29 cellular contexts compared by ENCODE assay signal in genomic region chr22:44317886-44318637, GRCh38. TPM values are rescaled to one million over a fixed set of nuclear protein-coding genes. Genes with fewer than 3 reads are reported as not detected.
"Had no signal": no experiment of that assay in that cellular context is flagged by ENCODE, and none has a peak within 500 bp of the region (broad histone marks: within the 10 kb centered on the region; RNA-seq: fewer than 3 reads in every experiment).

No MANE protein-coding gene starts in this region.

- H3K27ac ChIP-seq: ascending aorta, brain microvascular endothelial cell, coronary artery, gastrocnemius medialis, vagina had no signal

- H3K36me3 Mint-ChIP-seq: activated naive CD4-positive, alpha-beta T cell treated with anti-CD3 and anti-CD28 coated beads, Interleukin-2, amount 10 ng/mL, durations not matched to agents 7 days and 5 days; activated naive CD8-positive, alpha-beta T cell treated with anti-CD3 and anti-CD28 coated beads, Interleukin-2, amount 10 ng/mL, durations not matched to agents 7 days and 5 days; naive thymus-derived CD4-positive, alpha-beta T cell; stimulated activated memory B cell treated with anti-CD40 and anti-IgM and Interleukin-4, amounts not matched to agents 10 μg/mL and 1 μg/mL and 100 μg/mL, for 72 hours; type B pancreatic cell had no signal

- H3K4me2 ChIP-seq: smooth muscle cell had no signal

- H3K4me3 ChIP-seq: ascending aorta, coronary artery, dorsolateral prefrontal cortex, gastrocnemius medialis, smooth muscle cell, vagina had no signal

- H3K27me3 ChIP-seq: ascending aorta, brain microvascular endothelial cell, dorsolateral prefrontal cortex, vagina had no signal

- ATAC-seq: gastrocnemius medialis; naive thymus-derived CD4-positive, alpha-beta T cell; sciatic nerve; stimulated activated naive CD8-positive, alpha-beta T cell treated with anti-CD3 and anti-CD28 coated beads, Interleukin-15, amount 100 ng/mL, for 72 hours had no signal

- H3K4me1 ChIP-seq: ascending aorta, gastrocnemius medialis had no signal

- DNase-seq: activated CD4-positive, alpha-beta T cell treated with anti-CD3 and anti-CD28 coated beads for 4 hours; activated CD4-positive, alpha-beta T cell treated with anti-CD3 and anti-CD28 coated beads, Interleukin-2, amount 50 U/mL, for 48 hours; activated CD8-positive, alpha-beta memory T cell treated with anti-CD3 and anti-CD28 coated beads for 24 hours; activated effector memory CD4-positive, alpha-beta T cell treated with anti-CD3 and anti-CD28 coated beads, Interleukin-2, amount 50 U/mL, for 16 hours; activated naive CD4-positive, alpha-beta T cell treated with anti-CD3 and anti-CD28 coated beads, Interleukin-2, amount 10 ng/mL, durations not matched to agents 7 days and 5 days; activated naive CD8-positive, alpha-beta T cell treated with anti-CD3 and anti-CD28 coated beads, Interleukin-2, amount 10 ng/mL, durations not matched to agents 7 days and 5 days; brain microvascular endothelial cell; dorsolateral prefrontal cortex; effector memory CD4-positive, alpha-beta T cell; gastrocnemius medialis; glutamatergic neuron; midbrain; naive thymus-derived CD4-positive, alpha-beta T cell; stimulated activated CD4-positive, alpha-beta T cell treated with anti-CD3 and anti-CD28 coated beads, Interleukin-1b, Interleukin-23, amount 100 ng/mL, for 48 hours; stimulated activated CD4-positive, alpha-beta T cell treated with anti-CD3 and anti-CD28 coated beads, Interleukin-4, amount 100 ng/mL, for 4 hours; stimulated activated CD8-positive, alpha-beta memory T cell treated with anti-CD3 and anti-CD28 coated beads, Interleukin-4, amount 100 ng/mL, for 48 hours; stimulated activated naive CD8-positive, alpha-beta T cell treated with anti-CD3 and anti-CD28 coated beads, Interleukin-15, amount 100 ng/mL, for 72 hours; substantia nigra had no signal

- H3K4me1 Mint-ChIP-seq: stimulated activated memory B cell treated with anti-CD40 and anti-IgM and Interleukin-4, amounts not matched to agents 10 μg/mL and 1 μg/mL and 100 μg/mL, for 72 hours had no signal

- H3K27ac Mint-ChIP-seq: activated naive CD4-positive, alpha-beta T cell treated with anti-CD3 and anti-CD28 coated beads, Interleukin-2, amount 10 ng/mL, durations not matched to agents 7 days and 5 days; activated naive CD8-positive, alpha-beta T cell treated with anti-CD3 and anti-CD28 coated beads, Interleukin-2, amount 10 ng/mL, durations not matched to agents 7 days and 5 days; activated T-helper 1 cell treated with anti-CD3 and anti-CD28 coated beads, Interleukin-12 subunit alpha, Interleukin-12 subunit beta, Interleukin-2, Interleukin-4 antibody, amounts not matched to agents 30 ng/mL and 10 ng/mL and 1 ng/mL, durations not matched to agents 14 hours and 24 hours and 36 hours; naive thymus-derived CD4-positive, alpha-beta T cell; stimulated activated memory B cell treated with anti-CD40 and anti-IgM and Interleukin-4, amounts not matched to agents 10 μg/mL and 1 μg/mL and 100 μg/mL, for 72 hours; stimulated activated naive CD8-positive, alpha-beta T cell treated with anti-CD3 and anti-CD28 coated beads, Interleukin-15, amount 100 ng/mL, for 72 hours; type B pancreatic cell had no signal

- FAIRE-seq: islet of Langerhans had no signal

- H3K36me3 ChIP-seq: ascending aorta, brain microvascular endothelial cell, gastrocnemius medialis, vagina had no signal

- H3K9me3 ChIP-seq: ascending aorta, gastrocnemius medialis, vagina had no signal

- H3K9me3 Mint-ChIP-seq: activated naive CD4-positive, alpha-beta T cell treated with anti-CD3 and anti-CD28 coated beads, Interleukin-2, amount 10 ng/mL, durations not matched to agents 7 days and 5 days; activated naive CD8-positive, alpha-beta T cell treated with anti-CD3 and anti-CD28 coated beads, Interleukin-2, amount 10 ng/mL, durations not matched to agents 7 days and 5 days; activated T-helper 1 cell treated with anti-CD3 and anti-CD28 coated beads, Interleukin-12 subunit alpha, Interleukin-12 subunit beta, Interleukin-2, Interleukin-4 antibody, amounts not matched to agents 30 ng/mL and 10 ng/mL and 1 ng/mL, durations not matched to agents 14 hours and 24 hours and 36 hours; stimulated activated naive CD8-positive, alpha-beta T cell treated with anti-CD3 and anti-CD28 coated beads, Interleukin-15, amount 100 ng/mL, for 72 hours; type B pancreatic cell had no signal

- H3K4me3 Mint-ChIP-seq: activated naive CD4-positive, alpha-beta T cell treated with anti-CD3 and anti-CD28 coated beads, Interleukin-2, amount 10 ng/mL, durations not matched to agents 7 days and 5 days; activated naive CD8-positive, alpha-beta T cell treated with anti-CD3 and anti-CD28 coated beads, Interleukin-2, amount 10 ng/mL, durations not matched to agents 7 days and 5 days; activated T-helper 1 cell treated with anti-CD3 and anti-CD28 coated beads, Interleukin-12 subunit alpha, Interleukin-12 subunit beta, Interleukin-2, Interleukin-4 antibody, amounts not matched to agents 30 ng/mL and 10 ng/mL and 1 ng/mL, durations not matched to agents 14 hours and 24 hours and 36 hours; naive thymus-derived CD4-positive, alpha-beta T cell; stimulated activated memory B cell treated with anti-CD40 and anti-IgM and Interleukin-4, amounts not matched to agents 10 μg/mL and 1 μg/mL and 100 μg/mL, for 72 hours; stimulated activated naive CD8-positive, alpha-beta T cell treated with anti-CD3 and anti-CD28 coated beads, Interleukin-15, amount 100 ng/mL, for 72 hours; type B pancreatic cell had no signal

- H3K27me3 Mint-ChIP-seq: stimulated activated naive CD8-positive, alpha-beta T cell treated with anti-CD3 and anti-CD28 coated beads, Interleukin-15, amount 100 ng/mL, for 72 hours had no signal

RNA-seq across cellular contexts. Expression of gene SHISAL1, which starts 5.3 kb away (rescaled TPM):
- total RNA-seq: activated naive CD8-positive, alpha-beta T cell treated with anti-CD3 and anti-CD28 coated beads, Interleukin-2, amount 10 ng/mL, durations not matched to agents 7 days and 5 days; activated T-helper 1 cell treated with anti-CD3 and anti-CD28 coated beads, Interleukin-12 subunit alpha, Interleukin-12 subunit beta, Interleukin-2, Interleukin-4 antibody, amounts not matched to agents 30 ng/mL and 10 ng/mL and 1 ng/mL, durations not matched to agents 14 hours and 24 hours and 36 hours; epithelial cell of proximal tubule; naive thymus-derived CD4-positive, alpha-beta T cell; T-helper 1 cell treated with Interleukin-12 subunit alpha and Interleukin-12 subunit beta and Interleukin-4 antibody, amounts not matched to agents 30 ng/mL and 1 ng/mL, for 36 hours had no signal
- polyA plus RNA-seq: naive thymus-derived CD4-positive, alpha-beta T cell had no signal
